1 cellular context compared by ENCODE assay signal in genomic region chr4:55378617-55379467, GRCh38.
TF ChIP-seq lines count a peak whose summit lies in the region.

No MANE protein-coding gene starts in this region.

TF ChIP-seq in HCT116, 20 proteins besides CTCF, POLR2A, EP300 and RAD21 (continued from another document):
- TF ChIP-seq ZBTB33 (IDR thresholded peaks at IDR 0.05; ENCODE audit: extremely low read depth, insufficient replicate concordance, low read length) (no peak), ZFX (IDR thresholded peaks at IDR 0.05) (no peak)
TF ChIP-seq in HCT116: peak in this region for 0.
